In the genomic region with DNA sequence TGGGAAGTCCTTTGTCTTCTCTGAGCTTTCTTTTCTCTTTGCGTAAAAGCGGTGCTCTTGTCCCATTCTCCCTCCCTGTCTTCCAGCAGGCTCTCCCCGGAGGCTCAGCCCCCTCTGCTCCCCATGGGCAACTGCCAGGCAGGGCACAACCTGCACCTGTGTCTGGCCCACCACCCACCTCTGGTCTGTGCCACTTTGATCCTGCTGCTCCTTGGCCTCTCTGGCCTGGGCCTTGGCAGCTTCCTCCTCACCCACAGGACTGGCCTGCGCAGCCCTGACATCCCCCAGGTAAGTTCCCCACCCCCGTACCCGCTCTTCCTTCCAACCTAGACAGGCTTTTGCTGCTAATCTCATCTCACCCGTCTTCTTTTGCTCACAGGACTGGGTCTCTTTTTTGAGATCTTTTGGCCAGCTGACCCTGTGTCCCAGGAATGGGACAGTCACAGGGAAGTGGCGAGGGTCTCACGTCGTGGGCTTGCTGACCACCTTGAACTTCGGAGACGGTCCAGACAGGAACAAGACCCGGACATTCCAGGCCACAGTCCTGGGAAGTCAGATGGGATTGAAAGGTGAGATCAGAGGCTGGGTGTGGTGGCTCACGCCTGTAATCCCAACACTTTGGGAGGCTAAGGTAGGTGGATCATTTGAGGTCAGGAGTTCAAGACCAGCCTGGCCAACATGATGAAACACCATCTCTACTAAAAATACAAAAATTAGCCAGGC, we compare ENCODE assay signal across 3 cellular contexts.
TF ChIP-seq lines count a peak whose summit lies in the region.

No MANE protein-coding gene starts in this region.

TF ChIP-seq in SK-N-SH, 30 proteins besides CTCF, POLR2A, EP300 and RAD21:
- TF ChIP-seq CHD2 (IDR thresholded peaks at IDR 0.05; ENCODE audit: low read length, partially characterized antibody) = no peak
- TF ChIP-seq SMC3 (IDR thresholded peaks at IDR 0.05; ENCODE audit: low read depth, low read length) = no peak
- no peak for TF ChIP-seq TAF1 (IDR thresholded peaks at IDR 0.05; ENCODE audit: borderline replicate concordance, low read depth, low read length)
- TF ChIP-seq TCF12 (IDR thresholded peaks at IDR 0.05) = no peak
- TF ChIP-seq, protein P1, sequence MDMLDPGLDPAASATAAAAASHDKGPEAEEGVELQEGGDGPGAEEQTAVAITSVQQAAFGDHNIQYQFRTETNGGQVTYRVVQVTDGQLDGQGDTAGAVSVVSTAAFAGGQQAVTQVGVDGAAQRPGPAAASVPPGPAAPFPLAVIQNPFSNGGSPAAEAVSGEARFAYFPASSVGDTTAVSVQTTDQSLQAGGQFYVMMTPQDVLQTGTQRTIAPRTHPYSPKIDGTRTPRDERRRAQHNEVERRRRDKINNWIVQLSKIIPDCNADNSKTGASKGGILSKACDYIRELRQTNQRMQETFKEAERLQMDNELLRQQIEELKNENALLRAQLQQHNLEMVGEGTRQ (IDR thresholded peaks at IDR 0.05; ENCODE audit: borderline replicate concordance, low read depth, low read length) = no peak
- no peak for TF ChIP-seq RCOR1 (IDR thresholded peaks at IDR 0.05; ENCODE audit: low read length)
- TF ChIP-seq FOSL2 (IDR thresholded peaks at IDR 0.05; ENCODE audit: borderline replicate concordance, low read depth) = no peak
- TF ChIP-seq, protein P2, sequence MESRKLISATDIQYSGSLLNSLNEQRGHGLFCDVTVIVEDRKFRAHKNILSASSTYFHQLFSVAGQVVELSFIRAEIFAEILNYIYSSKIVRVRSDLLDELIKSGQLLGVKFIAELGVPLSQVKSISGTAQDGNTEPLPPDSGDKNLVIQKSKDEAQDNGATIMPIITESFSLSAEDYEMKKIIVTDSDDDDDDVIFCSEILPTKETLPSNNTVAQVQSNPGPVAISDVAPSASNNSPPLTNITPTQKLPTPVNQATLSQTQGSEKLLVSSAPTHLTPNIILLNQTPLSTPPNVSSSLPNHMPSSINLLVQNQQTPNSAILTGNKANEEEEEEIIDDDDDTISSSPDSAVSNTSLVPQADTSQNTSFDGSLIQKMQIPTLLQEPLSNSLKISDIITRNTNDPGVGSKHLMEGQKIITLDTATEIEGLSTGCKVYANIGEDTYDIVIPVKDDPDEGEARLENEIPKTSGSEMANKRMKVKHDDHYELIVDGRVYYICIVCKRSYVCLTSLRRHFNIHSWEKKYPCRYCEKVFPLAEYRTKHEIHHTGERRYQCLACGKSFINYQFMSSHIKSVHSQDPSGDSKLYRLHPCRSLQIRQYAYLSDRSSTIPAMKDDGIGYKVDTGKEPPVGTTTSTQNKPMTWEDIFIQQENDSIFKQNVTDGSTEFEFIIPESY (IDR thresholded peaks at IDR 0.05; ENCODE audit: borderline replicate concordance, low read depth) = no peak
- no peak for TF ChIP-seq FOXM1 (IDR thresholded peaks at IDR 0.05; ENCODE audit: low read depth)
- no peak for TF ChIP-seq GATA2 (CRISPR knock-in tag; IDR thresholded peaks at IDR 0.05)
- no peak for TF ChIP-seq MXI1 (IDR thresholded peaks at IDR 0.05; ENCODE audit: low read depth, low read length)
- TF ChIP-seq, protein P3, sequence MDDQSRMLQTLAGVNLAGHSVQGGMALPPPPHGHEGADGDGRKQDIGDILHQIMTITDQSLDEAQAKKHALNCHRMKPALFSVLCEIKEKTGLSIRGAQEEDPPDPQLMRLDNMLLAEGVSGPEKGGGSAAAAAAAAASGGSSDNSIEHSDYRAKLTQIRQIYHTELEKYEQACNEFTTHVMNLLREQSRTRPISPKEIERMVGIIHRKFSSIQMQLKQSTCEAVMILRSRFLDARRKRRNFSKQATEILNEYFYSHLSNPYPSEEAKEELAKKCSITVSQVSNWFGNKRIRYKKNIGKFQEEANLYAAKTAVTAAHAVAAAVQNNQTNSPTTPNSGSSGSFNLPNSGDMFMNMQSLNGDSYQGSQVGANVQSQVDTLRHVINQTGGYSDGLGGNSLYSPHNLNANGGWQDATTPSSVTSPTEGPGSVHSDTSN (IDR thresholded peaks at IDR 0.05) = no peak
- TF ChIP-seq NFIC (IDR thresholded peaks at IDR 0.05; ENCODE audit: borderline replicate concordance) = no peak
- TF ChIP-seq NRF1 (IDR thresholded peaks at IDR 0.05; ENCODE audit: low read depth, low read length) = no peak
- no peak for TF ChIP-seq MEF2A (IDR thresholded peaks at IDR 0.05; ENCODE audit: borderline replicate concordance, low read depth)
- TF ChIP-seq EZH2phosphoT487 (IDR thresholded peaks at IDR 0.05; ENCODE audit: borderline replicate concordance, low read depth) = no peak
- no peak for TF ChIP-seq RXRA (IDR thresholded peaks at IDR 0.05; ENCODE audit: borderline replicate concordance, low read depth)
TF ChIP-seq in SK-N-SH: peak in this region for 0.

TF ChIP-seq in SK-N-SH treated with all-trans-retinoic acid at 6 μM for 48 hours, 23 proteins besides CTCF, POLR2A, EP300 and RAD21:
- TF ChIP-seq TCF4 (CRISPR knock-in tag; IDR thresholded peaks at IDR 0.05; ENCODE audit: borderline replicate concordance) = no peak
- TF ChIP-seq, protein P4, sequence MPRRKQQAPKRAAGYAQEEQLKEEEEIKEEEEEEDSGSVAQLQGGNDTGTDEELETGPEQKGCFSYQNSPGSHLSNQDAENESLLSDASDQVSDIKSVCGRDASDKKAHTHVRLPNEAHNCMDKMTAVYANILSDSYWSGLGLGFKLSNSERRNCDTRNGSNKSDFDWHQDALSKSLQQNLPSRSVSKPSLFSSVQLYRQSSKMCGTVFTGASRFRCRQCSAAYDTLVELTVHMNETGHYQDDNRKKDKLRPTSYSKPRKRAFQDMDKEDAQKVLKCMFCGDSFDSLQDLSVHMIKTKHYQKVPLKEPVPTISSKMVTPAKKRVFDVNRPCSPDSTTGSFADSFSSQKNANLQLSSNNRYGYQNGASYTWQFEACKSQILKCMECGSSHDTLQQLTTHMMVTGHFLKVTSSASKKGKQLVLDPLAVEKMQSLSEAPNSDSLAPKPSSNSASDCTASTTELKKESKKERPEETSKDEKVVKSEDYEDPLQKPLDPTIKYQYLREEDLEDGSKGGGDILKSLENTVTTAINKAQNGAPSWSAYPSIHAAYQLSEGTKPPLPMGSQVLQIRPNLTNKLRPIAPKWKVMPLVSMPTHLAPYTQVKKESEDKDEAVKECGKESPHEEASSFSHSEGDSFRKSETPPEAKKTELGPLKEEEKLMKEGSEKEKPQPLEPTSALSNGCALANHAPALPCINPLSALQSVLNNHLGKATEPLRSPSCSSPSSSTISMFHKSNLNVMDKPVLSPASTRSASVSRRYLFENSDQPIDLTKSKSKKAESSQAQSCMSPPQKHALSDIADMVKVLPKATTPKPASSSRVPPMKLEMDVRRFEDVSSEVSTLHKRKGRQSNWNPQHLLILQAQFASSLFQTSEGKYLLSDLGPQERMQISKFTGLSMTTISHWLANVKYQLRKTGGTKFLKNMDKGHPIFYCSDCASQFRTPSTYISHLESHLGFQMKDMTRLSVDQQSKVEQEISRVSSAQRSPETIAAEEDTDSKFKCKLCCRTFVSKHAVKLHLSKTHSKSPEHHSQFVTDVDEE (CRISPR knock-in tag; IDR thresholded peaks at IDR 0.05) = no peak
- no peak for TF ChIP-seq ZNF8 (CRISPR knock-in tag; IDR thresholded peaks at IDR 0.05)
- TF ChIP-seq TOX (CRISPR knock-in tag; IDR thresholded peaks at IDR 0.05; ENCODE audit: borderline replicate concordance) = no peak
TF ChIP-seq in SK-N-SH treated with all-trans-retinoic acid at 6 μM for 48 hours: peak in this region for 0.

TF ChIP-seq in HepG2, 621 proteins besides CTCF, POLR2A, EP300 and RAD21 (continues in another document):
- TF ChIP-seq GATA4 (IDR thresholded peaks at IDR 0.05; ENCODE audit: borderline replicate concordance, low read depth) (no peak), ZNF773 (CRISPR knock-in tag; IDR thresholded peaks at IDR 0.05; ENCODE audit: borderline replicate concordance) (0 out of 2 replicates have a peak, but pooled peaks have one; percentile 57), EEA1 (CRISPR knock-in tag; IDR thresholded peaks at IDR 0.05; ENCODE audit: borderline replicate concordance) (peak; percentile 21; the same call in 1 of the 2 replicates), ZBTB7B (CRISPR knock-in tag; IDR thresholded peaks at IDR 0.05) (0 out of 2 replicates have a peak, but pooled peaks have one; percentile 6), THAP11 (CRISPR knock-in tag; IDR thresholded peaks at IDR 0.05) (0 out of 2 replicates have a peak, but pooled peaks have one; percentile 10), ZNF792 (CRISPR knock-in tag; IDR thresholded peaks at IDR 0.05) (no peak), MIXL1 (CRISPR knock-in tag; IDR thresholded peaks at IDR 0.05) (no peak), REXO4 (CRISPR knock-in tag; IDR thresholded peaks at IDR 0.05; ENCODE audit: borderline replicate concordance) (no peak; the same call in 1 of the 2 replicates), ZBTB7A (CRISPR knock-in tag; IDR thresholded peaks at IDR 0.05) (peak; percentile 81), HOXA3 (CRISPR knock-in tag; IDR thresholded peaks at IDR 0.05) (peak; percentile 44; the same call in 1 of the 2 replicates), HDAC1 (CRISPR knock-in tag; IDR thresholded peaks at IDR 0.05) (peak; percentile 38; the same call in 1 of the 2 replicates), ZNF775 (CRISPR knock-in tag; IDR thresholded peaks at IDR 0.05; ENCODE audit: borderline replicate concordance) (0 out of 2 replicates have a peak, but pooled peaks have one; percentile 37)
- TF ChIP-seq, protein P5, sequence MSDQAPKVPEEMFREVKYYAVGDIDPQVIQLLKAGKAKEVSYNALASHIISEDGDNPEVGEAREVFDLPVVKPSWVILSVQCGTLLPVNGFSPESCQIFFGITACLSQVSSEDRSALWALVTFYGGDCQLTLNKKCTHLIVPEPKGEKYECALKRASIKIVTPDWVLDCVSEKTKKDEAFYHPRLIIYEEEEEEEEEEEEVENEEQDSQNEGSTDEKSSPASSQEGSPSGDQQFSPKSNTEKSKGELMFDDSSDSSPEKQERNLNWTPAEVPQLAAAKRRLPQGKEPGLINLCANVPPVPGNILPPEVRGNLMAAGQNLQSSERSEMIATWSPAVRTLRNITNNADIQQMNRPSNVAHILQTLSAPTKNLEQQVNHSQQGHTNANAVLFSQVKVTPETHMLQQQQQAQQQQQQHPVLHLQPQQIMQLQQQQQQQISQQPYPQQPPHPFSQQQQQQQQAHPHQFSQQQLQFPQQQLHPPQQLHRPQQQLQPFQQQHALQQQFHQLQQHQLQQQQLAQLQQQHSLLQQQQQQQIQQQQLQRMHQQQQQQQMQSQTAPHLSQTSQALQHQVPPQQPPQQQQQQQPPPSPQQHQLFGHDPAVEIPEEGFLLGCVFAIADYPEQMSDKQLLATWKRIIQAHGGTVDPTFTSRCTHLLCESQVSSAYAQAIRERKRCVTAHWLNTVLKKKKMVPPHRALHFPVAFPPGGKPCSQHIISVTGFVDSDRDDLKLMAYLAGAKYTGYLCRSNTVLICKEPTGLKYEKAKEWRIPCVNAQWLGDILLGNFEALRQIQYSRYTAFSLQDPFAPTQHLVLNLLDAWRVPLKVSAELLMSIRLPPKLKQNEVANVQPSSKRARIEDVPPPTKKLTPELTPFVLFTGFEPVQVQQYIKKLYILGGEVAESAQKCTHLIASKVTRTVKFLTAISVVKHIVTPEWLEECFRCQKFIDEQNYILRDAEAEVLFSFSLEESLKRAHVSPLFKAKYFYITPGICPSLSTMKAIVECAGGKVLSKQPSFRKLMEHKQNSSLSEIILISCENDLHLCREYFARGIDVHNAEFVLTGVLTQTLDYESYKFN (CRISPR knock-in tag; conservative IDR thresholded peaks at IDR 0.05) = 0 out of 2 replicates have a peak, but pooled peaks have one; percentile 4
- TF ChIP-seq, protein P6, sequence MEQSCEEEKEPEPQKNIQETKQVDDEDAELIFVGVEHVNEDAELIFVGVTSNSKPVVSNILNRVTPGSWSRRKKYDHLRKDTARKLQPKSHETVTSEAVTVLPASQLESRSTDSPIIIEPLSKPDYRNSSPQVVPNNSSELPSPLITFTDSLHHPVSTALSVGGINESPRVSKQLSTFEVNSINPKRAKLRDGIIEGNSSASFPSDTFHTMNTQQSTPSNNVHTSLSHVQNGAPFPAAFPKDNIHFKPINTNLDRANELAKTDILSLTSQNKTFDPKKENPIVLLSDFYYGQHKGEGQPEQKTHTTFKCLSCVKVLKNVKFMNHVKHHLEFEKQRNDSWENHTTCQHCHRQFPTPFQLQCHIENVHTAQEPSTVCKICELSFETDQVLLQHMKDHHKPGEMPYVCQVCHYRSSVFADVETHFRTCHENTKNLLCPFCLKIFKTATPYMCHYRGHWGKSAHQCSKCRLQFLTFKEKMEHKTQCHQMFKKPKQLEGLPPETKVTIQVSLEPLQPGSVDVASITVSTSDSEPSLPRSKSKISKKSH (CRISPR knock-in tag; IDR thresholded peaks at IDR 0.05; ENCODE audit: borderline replicate concordance) = 0 out of 2 replicates have a peak, but pooled peaks have one; percentile 53
- TF ChIP-seq, protein P7, sequence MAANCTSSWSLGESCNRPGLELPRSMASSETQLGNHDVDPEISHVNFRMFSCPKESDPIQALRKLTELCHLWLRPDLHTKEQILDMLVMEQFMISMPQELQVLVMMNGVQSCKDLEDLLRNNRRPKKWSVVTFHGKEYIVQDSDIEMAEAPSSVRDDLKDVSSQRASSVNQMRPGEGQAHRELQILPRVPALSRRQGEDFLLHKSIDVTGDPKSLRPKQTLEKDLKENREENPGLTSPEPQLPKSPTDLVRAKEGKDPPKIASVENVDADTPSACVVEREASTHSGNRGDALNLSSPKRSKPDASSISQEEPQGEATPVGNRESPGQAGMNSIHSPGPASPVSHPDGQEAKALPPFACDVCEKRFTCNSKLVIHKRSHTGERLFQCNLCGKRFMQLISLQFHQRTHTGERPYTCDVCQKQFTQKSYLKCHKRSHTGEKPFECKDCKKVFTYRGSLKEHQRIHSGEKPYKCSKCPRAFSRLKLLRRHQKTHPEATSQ (CRISPR knock-in tag; IDR thresholded peaks at IDR 0.05; ENCODE audit: borderline replicate concordance) = no peak
- TF ChIP-seq, protein P8, sequence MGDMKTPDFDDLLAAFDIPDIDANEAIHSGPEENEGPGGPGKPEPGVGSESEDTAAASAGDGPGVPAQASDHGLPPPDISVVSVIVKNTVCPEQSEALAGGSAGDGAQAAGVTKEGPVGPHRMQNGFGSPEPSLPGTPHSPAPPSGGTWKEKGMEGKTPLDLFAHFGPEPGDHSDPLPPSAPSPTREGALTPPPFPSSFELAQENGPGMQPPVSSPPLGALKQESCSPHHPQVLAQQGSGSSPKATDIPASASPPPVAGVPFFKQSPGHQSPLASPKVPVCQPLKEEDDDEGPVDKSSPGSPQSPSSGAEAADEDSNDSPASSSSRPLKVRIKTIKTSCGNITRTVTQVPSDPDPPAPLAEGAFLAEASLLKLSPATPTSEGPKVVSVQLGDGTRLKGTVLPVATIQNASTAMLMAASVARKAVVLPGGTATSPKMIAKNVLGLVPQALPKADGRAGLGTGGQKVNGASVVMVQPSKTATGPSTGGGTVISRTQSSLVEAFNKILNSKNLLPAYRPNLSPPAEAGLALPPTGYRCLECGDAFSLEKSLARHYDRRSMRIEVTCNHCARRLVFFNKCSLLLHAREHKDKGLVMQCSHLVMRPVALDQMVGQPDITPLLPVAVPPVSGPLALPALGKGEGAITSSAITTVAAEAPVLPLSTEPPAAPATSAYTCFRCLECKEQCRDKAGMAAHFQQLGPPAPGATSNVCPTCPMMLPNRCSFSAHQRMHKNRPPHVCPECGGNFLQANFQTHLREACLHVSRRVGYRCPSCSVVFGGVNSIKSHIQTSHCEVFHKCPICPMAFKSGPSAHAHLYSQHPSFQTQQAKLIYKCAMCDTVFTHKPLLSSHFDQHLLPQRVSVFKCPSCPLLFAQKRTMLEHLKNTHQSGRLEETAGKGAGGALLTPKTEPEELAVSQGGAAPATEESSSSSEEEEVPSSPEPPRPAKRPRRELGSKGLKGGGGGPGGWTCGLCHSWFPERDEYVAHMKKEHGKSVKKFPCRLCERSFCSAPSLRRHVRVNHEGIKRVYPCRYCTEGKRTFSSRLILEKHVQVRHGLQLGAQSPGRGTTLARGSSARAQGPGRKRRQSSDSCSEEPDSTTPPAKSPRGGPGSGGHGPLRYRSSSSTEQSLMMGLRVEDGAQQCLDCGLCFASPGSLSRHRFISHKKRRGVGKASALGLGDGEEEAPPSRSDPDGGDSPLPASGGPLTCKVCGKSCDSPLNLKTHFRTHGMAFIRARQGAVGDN (CRISPR knock-in tag; IDR thresholded peaks at IDR 0.05) = peak; percentile 31
